ENCODE assay signal across 1 cellular context in the genomic region with DNA sequence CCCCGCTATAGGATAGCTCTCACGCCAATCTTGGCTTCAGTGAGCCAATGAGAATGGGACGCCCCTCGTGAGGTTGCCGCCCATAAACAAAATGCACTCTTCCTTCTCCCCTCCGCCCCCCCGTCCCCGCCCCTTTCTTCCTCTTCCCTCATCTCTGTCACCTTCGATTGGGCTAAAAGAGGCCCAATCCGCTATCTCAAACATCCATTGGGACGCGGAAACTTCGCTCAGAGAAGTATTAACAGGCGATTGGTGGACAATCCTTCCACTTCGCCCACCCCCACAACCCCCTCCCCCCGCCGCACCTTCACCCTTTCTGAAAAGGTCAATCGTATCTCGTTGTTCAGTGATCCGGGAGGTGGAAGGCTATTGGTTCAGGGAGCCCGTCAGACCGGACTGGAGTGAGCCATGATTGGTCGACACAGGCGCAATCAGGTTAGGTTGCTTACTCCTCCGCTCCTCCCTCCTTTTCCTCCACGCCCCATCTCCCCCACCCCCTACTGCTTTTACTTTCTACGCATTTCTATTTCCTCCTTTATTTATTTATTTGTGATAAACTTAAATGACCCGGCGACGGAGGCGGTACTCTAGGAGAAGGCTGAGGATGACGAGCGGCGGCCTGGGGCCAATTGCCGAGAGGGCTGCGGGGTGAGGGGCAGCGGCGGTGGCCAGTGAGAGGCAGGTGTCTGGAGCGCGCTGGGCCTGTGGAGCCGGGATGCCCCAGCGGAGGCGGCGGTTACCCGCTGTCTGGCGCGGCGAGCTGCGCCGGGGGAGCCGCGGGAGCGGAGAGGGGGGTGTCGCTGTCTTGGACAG.
A peak's percentile ranks its signal among the peaks of the same experiment; 100 is the strongest.
TF ChIP-seq lines count a peak whose summit lies in the region.

No MANE protein-coding gene starts in this region.

TF ChIP-seq in HepG2, 621 proteins besides CTCF, POLR2A, EP300 and RAD21 (continued from another document and continues in another):
- TF ChIP-seq, protein P1, sequence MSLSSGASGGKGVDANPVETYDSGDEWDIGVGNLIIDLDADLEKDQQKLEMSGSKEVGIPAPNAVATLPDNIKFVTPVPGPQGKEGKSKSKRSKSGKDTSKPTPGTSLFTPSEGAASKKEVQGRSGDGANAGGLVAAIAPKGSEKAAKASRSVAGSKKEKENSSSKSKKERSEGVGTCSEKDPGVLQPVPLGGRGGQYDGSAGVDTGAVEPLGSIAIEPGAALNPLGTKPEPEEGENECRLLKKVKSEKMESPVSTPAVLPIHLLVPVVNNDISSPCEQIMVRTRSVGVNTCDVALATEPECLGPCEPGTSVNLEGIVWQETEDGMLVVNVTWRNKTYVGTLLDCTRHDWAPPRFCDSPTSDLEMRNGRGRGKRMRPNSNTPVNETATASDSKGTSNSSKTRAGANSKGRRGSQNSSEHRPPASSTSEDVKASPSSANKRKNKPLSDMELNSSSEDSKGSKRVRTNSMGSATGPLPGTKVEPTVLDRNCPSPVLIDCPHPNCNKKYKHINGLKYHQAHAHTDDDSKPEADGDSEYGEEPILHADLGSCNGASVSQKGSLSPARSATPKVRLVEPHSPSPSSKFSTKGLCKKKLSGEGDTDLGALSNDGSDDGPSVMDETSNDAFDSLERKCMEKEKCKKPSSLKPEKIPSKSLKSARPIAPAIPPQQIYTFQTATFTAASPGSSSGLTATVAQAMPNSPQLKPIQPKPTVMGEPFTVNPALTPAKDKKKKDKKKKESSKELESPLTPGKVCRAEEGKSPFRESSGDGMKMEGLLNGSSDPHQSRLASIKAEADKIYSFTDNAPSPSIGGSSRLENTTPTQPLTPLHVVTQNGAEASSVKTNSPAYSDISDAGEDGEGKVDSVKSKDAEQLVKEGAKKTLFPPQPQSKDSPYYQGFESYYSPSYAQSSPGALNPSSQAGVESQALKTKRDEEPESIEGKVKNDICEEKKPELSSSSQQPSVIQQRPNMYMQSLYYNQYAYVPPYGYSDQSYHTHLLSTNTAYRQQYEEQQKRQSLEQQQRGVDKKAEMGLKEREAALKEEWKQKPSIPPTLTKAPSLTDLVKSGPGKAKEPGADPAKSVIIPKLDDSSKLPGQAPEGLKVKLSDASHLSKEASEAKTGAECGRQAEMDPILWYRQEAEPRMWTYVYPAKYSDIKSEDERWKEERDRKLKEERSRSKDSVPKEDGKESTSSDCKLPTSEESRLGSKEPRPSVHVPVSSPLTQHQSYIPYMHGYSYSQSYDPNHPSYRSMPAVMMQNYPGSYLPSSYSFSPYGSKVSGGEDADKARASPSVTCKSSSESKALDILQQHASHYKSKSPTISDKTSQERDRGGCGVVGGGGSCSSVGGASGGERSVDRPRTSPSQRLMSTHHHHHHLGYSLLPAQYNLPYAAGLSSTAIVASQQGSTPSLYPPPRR (CRISPR knock-in tag; IDR thresholded peaks at IDR 0.05; ENCODE audit: borderline replicate concordance), result no peak
- TF ChIP-seq AHR (CRISPR knock-in tag; IDR thresholded peaks at IDR 0.05) (peak; percentile 38; the same call in 1 of the 2 replicates), MYC (CRISPR knock-in tag; IDR thresholded peaks at IDR 0.05; ENCODE audit: borderline replicate concordance) (peak; percentile 56; the same call in 1 of the 2 replicates), JUNB (CRISPR knock-in tag; IDR thresholded peaks at IDR 0.05; ENCODE audit: borderline replicate concordance) (no peak), FOXC1 (CRISPR knock-in tag; IDR thresholded peaks at IDR 0.05; ENCODE audit: borderline replicate concordance) (no peak), PBX2 (CRISPR knock-in tag; IDR thresholded peaks at IDR 0.05) (peak; percentile 95), ARNT (IDR thresholded peaks at IDR 0.05) (no peak), LCORL (IDR thresholded peaks at IDR 0.05) (no peak), LCORL (CRISPR knock-in tag; IDR thresholded peaks at IDR 0.05) (no peak), CREB1 (IDR thresholded peaks at IDR 0.05) (peak; percentile 83), CREB1 (CRISPR knock-in tag; IDR thresholded peaks at IDR 0.05) (peak; percentile 84), SP140L (CRISPR knock-in tag; IDR thresholded peaks at IDR 0.05; ENCODE audit: borderline replicate concordance) (no peak), ZFP37 (CRISPR knock-in tag; IDR thresholded peaks at IDR 0.05; ENCODE audit: borderline replicate concordance) (no peak), ZNF879 (CRISPR knock-in tag; IDR thresholded peaks at IDR 0.05) (peak; percentile 52; the same call in 1 of the 2 replicates), RXRA (CRISPR knock-in tag; IDR thresholded peaks at IDR 0.05) (peak; percentile 93), ZNF451 (CRISPR knock-in tag; IDR thresholded peaks at IDR 0.05) (peak; percentile 77; the same call in 1 of the 2 replicates), ZGPAT (CRISPR knock-in tag; IDR thresholded peaks at IDR 0.05) (peak; percentile 57; the same call in 1 of the 2 replicates), ZNF3 (CRISPR knock-in tag; IDR thresholded peaks at IDR 0.05) (no peak), ZNF501 (CRISPR knock-in tag; IDR thresholded peaks at IDR 0.05) (peak; percentile 83), ZMYM2 (CRISPR knock-in tag; IDR thresholded peaks at IDR 0.05) (no peak), ARID3A (IDR thresholded peaks at IDR 0.05; ENCODE audit: low read depth, low read length) (peak; percentile 53), ZNF749 (CRISPR knock-in tag; IDR thresholded peaks at IDR 0.05; ENCODE audit: borderline replicate concordance) (no peak), STAG1 (CRISPR knock-in tag; IDR thresholded peaks at IDR 0.05) (no peak), ETS1 (CRISPR knock-in tag; IDR thresholded peaks at IDR 0.05) (no peak), ZNF33B (CRISPR knock-in tag; IDR thresholded peaks at IDR 0.05) (no peak), HDAC6 (IDR thresholded peaks at IDR 0.05; ENCODE audit: low read depth, low read length) (no peak), PRMT3 (CRISPR knock-in tag; IDR thresholded peaks at IDR 0.05; ENCODE audit: borderline replicate concordance, low read depth) (no peak), ZNF205 (CRISPR knock-in tag; IDR thresholded peaks at IDR 0.05) (no peak), MEIS2 (CRISPR knock-in tag; IDR thresholded peaks at IDR 0.05) (no peak), ELF3 (CRISPR knock-in tag; IDR thresholded peaks at IDR 0.05) (no peak), FOSL1 (CRISPR knock-in tag; IDR thresholded peaks at IDR 0.05; ENCODE audit: borderline replicate concordance) (no peak), PITX1 (CRISPR knock-in tag; IDR thresholded peaks at IDR 0.05) (no peak), PLRG1 (conservative IDR thresholded peaks at IDR 0.05) (no peak)
- TF ChIP-seq, protein P2, sequence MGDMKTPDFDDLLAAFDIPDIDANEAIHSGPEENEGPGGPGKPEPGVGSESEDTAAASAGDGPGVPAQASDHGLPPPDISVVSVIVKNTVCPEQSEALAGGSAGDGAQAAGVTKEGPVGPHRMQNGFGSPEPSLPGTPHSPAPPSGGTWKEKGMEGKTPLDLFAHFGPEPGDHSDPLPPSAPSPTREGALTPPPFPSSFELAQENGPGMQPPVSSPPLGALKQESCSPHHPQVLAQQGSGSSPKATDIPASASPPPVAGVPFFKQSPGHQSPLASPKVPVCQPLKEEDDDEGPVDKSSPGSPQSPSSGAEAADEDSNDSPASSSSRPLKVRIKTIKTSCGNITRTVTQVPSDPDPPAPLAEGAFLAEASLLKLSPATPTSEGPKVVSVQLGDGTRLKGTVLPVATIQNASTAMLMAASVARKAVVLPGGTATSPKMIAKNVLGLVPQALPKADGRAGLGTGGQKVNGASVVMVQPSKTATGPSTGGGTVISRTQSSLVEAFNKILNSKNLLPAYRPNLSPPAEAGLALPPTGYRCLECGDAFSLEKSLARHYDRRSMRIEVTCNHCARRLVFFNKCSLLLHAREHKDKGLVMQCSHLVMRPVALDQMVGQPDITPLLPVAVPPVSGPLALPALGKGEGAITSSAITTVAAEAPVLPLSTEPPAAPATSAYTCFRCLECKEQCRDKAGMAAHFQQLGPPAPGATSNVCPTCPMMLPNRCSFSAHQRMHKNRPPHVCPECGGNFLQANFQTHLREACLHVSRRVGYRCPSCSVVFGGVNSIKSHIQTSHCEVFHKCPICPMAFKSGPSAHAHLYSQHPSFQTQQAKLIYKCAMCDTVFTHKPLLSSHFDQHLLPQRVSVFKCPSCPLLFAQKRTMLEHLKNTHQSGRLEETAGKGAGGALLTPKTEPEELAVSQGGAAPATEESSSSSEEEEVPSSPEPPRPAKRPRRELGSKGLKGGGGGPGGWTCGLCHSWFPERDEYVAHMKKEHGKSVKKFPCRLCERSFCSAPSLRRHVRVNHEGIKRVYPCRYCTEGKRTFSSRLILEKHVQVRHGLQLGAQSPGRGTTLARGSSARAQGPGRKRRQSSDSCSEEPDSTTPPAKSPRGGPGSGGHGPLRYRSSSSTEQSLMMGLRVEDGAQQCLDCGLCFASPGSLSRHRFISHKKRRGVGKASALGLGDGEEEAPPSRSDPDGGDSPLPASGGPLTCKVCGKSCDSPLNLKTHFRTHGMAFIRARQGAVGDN (CRISPR knock-in tag; IDR thresholded peaks at IDR 0.05), result peak; percentile 81
- TF ChIP-seq, protein P3, sequence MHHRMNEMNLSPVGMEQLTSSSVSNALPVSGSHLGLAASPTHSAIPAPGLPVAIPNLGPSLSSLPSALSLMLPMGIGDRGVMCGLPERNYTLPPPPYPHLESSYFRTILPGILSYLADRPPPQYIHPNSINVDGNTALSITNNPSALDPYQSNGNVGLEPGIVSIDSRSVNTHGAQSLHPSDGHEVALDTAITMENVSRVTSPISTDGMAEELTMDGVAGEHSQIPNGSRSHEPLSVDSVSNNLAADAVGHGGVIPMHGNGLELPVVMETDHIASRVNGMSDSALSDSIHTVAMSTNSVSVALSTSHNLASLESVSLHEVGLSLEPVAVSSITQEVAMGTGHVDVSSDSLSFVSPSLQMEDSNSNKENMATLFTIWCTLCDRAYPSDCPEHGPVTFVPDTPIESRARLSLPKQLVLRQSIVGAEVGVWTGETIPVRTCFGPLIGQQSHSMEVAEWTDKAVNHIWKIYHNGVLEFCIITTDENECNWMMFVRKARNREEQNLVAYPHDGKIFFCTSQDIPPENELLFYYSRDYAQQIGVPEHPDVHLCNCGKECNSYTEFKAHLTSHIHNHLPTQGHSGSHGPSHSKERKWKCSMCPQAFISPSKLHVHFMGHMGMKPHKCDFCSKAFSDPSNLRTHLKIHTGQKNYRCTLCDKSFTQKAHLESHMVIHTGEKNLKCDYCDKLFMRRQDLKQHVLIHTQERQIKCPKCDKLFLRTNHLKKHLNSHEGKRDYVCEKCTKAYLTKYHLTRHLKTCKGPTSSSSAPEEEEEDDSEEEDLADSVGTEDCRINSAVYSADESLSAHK (CRISPR knock-in tag; IDR thresholded peaks at IDR 0.05; ENCODE audit: borderline replicate concordance), result no peak
- TF ChIP-seq, protein P4, sequence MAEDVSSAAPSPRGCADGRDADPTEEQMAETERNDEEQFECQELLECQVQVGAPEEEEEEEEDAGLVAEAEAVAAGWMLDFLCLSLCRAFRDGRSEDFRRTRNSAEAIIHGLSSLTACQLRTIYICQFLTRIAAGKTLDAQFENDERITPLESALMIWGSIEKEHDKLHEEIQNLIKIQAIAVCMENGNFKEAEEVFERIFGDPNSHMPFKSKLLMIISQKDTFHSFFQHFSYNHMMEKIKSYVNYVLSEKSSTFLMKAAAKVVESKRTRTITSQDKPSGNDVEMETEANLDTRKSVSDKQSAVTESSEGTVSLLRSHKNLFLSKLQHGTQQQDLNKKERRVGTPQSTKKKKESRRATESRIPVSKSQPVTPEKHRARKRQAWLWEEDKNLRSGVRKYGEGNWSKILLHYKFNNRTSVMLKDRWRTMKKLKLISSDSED (CRISPR knock-in tag; IDR thresholded peaks at IDR 0.05), result no peak
